In genomic region chr4:88659890-88660208, GRCh38 we compare ENCODE assay signal across 12 cellular contexts. TPM values are rescaled to one million over a fixed set of nuclear protein-coding genes. Genes with fewer than 3 reads are reported as not detected.
DNase-seq lines count a peak whose midpoint lies in the region; ATAC-seq and TF ChIP-seq lines count a peak whose summit lies in the region.
"Had no signal": no experiment of that assay in that cellular context is flagged by ENCODE, and none has a peak within 500 bp of the region (broad histone marks: within the 10 kb centered on the region; RNA-seq: fewer than 3 reads in every experiment).

No MANE protein-coding gene starts in this region.

- ATAC-seq in left lung (peak; percentile 58), GM21825 (IDR thresholded peaks at IDR 0.05; ENCODE audit: unreplicated experiment) (no peak), GM21423 (IDR thresholded peaks at IDR 0.05; ENCODE audit: unreplicated experiment) (no peak)

- peaks cover 54% of the 10 kb centered on the region for H3F3A ChIP-seq in GM23248 (ENCODE audit: insufficient read depth)
- H3F3A ChIP-seq in smooth muscle cell (ENCODE audit: low read depth): no peaks in the 10 kb centered on the region

- peak overlapping the region; percentile 72 for H3K9ac ChIP-seq in GM23248
- no peak overlapping the region for H3K9ac ChIP-seq in smooth muscle cell (ENCODE audit: low read depth)

- peaks cover 55% of the 10 kb centered on the region for H3K4me1 ChIP-seq in GM23248 (ENCODE audit: insufficient read depth)
- no peaks in the 10 kb centered on the region for H3K4me1 ChIP-seq in left lung
- H3K4me1 ChIP-seq in smooth muscle cell (ENCODE audit: low read depth): peaks cover 5% of the 10 kb centered on the region
- H3K4me1 ChIP-seq: upper lobe of right lung had no signal

- H2AFZ ChIP-seq in GM23248: no peak overlapping the region
- no peak overlapping the region for H2AFZ ChIP-seq in smooth muscle cell (ENCODE audit: low read depth)

- H3K9me3 ChIP-seq in GM23248 (ENCODE audit: low read depth) (no peaks in the 10 kb centered on the region), left lung (no peaks in the 10 kb centered on the region), smooth muscle cell (replicated peaks; ENCODE audit: low read depth) (no peaks in the 10 kb centered on the region)
- H3K9me3 ChIP-seq: upper lobe of right lung had no signal

- intact Hi-C loops in left lung (cut with DNase I): loop anchor here in 1 of 2 donors (10.0 kb wide), 1 partner anchor 125 kb away; no protein-coding TSS in a partner anchor

- H3K4me2 ChIP-seq in GM23248 (ENCODE audit: unreplicated experiment) (peak overlapping the region; percentile 58), smooth muscle cell (no peak overlapping the region)

- H4K20me1 ChIP-seq in GM23248 (ENCODE audit: insufficient read depth): no peaks in the 10 kb centered on the region
- no peaks in the 10 kb centered on the region for H4K20me1 ChIP-seq in smooth muscle cell (ENCODE audit: low read depth)

- no peaks in the 10 kb centered on the region for H3K9me2 ChIP-seq in GM23248 (ENCODE audit: insufficient read depth)

- in situ Hi-C loops in GM23248 (cut with MboI): loop anchor here (10.0 kb wide), 1 partner anchor 125 kb away; no protein-coding TSS in a partner anchor

- DNase-seq in GM23248 (no peak), left lung (no peak), smooth muscle cell (lab: John Stamatoyannopoulos, UW; ENCODE audit: unreplicated experiment) (no peak), DMS114 treated with DMSO at 0.1 percent for 48 hours (lab: John Stamatoyannopoulos, UW; ENCODE audit: unreplicated experiment) (no peak)
- DNase-seq: cortex of kidney, NCI-H510A, occipital lobe, upper lobe of right lung had no signal

- H3K36me3 ChIP-seq in GM23248 (ENCODE audit: low read depth) (peaks cover 7% of the 10 kb centered on the region), left lung (peaks cover 0 to 51% of the 10 kb centered on the region in 2 donors), smooth muscle cell (ENCODE audit: low read depth) (peaks cover 10% of the 10 kb centered on the region)

- H3K27ac ChIP-seq in GM23248 (peak overlapping the region; percentile 95), VCaP (peak overlapping the region; percentile 81), left lung (no peak overlapping the region), smooth muscle cell (ENCODE audit: low read depth) (peak overlapping the region; percentile 13)
- H3K27ac ChIP-seq: C4-2B, upper lobe of right lung had no signal

- H3K27me3 ChIP-seq in GM23248 (replicated peaks; ENCODE audit: insufficient read depth) (no peaks in the 10 kb centered on the region), left lung (no peaks in the 10 kb centered on the region), smooth muscle cell (ENCODE audit: low read depth) (no peaks in the 10 kb centered on the region)
- H3K27me3 ChIP-seq: upper lobe of right lung had no signal

- H3K4me3 ChIP-seq in GM23248 (no peak overlapping the region), left lung (no peak overlapping the region), smooth muscle cell (no peak overlapping the region)
- H3K4me3 ChIP-seq: upper lobe of right lung had no signal

- TF ChIP-seq CTCF in VCaP (conservative IDR thresholded peaks at IDR 0.05): no peak
- TF ChIP-seq CTCF in left lung (IDR thresholded peaks at IDR 0.05): no peak
- no peak for TF ChIP-seq CTCF in smooth muscle cell (IDR thresholded peaks at IDR 0.05; ENCODE audit: borderline replicate concordance, insufficient read depth, poor library complexity, severe bottlenecking)

- H3K79me2 ChIP-seq in GM23248 (ENCODE audit: insufficient read depth) (peaks cover 19% of the 10 kb centered on the region; the same call in 1 of the 2 replicates), smooth muscle cell (ENCODE audit: low read depth) (no peaks in the 10 kb centered on the region)

RNA-seq across cellular contexts. Expression of gene NAP1L5, which starts 37.8 kb away (rescaled TPM):
- 0.89 and 8.8 TPM in 2 replicates for total RNA-seq in GM23248 (2014; rRNA removed; shearing (Covaris generic))
- 5.2 and 6.7 TPM in 2 replicates for polyA plus RNA-seq in GM23248 (2016; fragmentation: Nextera tagmentation; extraction: Ambion mirVana)
- total RNA-seq in left lung: 1 to 10 TPM; 3.2 to 4.7 TPM
- 3.5 and 4.9 TPM in 2 replicates for total RNA-seq in smooth muscle cell
- polyA plus RNA-seq in smooth muscle cell: 3.8 and 8.2 TPM in 2 replicates

Comparison
In these comparisons a context has a peak if more than half of its experiments do, and no peak if none do; other contexts are left out.
1. H3K27ac ChIP-seq: peak in GM23248 (single experiment), VCaP (single experiment) and smooth muscle cell (single experiment); none in left lung (0 of 2).